In the genomic region with DNA sequence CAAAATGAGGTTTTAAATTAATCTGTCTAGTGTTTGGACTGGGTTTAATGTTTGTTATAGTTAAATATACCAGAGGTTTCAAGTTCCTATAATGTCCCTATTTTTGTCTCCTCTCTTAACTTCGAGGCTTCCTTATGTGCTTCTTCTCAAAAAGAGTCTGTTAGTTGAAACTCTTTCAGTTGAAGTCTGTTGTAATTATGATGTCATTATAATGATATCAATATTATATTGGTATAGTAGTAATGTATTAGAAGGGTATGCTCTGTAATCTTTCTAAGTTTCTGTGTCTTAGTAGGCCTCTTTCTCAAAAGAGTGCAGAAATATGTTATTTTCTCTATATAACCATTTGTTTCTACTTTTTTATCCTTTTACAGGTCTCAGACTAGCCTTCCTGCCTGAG, we compare ENCODE assay signal across 3 cellular contexts.
TF ChIP-seq lines count a peak whose summit lies in the region.

No MANE protein-coding gene starts in this region.

TF ChIP-seq in HepG2, 621 proteins besides CTCF, POLR2A, EP300 and RAD21 (continued from another document):
- no peak for TF ChIP-seq FOXK2 (IDR thresholded peaks at IDR 0.05)

TF ChIP-seq in HEK293, 187 proteins besides CTCF, POLR2A, EP300 and RAD21:
- TF ChIP-seq, protein P1, sequence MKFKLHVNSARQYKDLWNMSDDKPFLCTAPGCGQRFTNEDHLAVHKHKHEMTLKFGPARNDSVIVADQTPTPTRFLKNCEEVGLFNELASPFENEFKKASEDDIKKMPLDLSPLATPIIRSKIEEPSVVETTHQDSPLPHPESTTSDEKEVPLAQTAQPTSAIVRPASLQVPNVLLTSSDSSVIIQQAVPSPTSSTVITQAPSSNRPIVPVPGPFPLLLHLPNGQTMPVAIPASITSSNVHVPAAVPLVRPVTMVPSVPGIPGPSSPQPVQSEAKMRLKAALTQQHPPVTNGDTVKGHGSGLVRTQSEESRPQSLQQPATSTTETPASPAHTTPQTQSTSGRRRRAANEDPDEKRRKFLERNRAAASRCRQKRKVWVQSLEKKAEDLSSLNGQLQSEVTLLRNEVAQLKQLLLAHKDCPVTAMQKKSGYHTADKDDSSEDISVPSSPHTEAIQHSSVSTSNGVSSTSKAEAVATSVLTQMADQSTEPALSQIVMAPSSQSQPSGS (tag by site-specific recombination; IDR thresholded peaks at IDR 0.05; ENCODE audit: low read depth): 0 out of 2 replicates have a peak, but pooled peaks have one; percentile 33
- TF ChIP-seq IKZF3 (tag by site-specific recombination; IDR thresholded peaks at IDR 0.05): no peak

TF ChIP-seq in GM12878, 131 proteins besides CTCF, POLR2A, EP300 and RAD21 (continued from another document):
- TF ChIP-seq, protein P2, sequence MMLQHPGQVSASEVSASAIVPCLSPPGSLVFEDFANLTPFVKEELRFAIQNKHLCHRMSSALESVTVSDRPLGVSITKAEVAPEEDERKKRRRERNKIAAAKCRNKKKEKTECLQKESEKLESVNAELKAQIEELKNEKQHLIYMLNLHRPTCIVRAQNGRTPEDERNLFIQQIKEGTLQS (IDR thresholded peaks at IDR 0.05; ENCODE audit: borderline replicate concordance, extremely low read depth, low read depth, low read length): no peak
- TF ChIP-seq ATF7 (IDR thresholded peaks at IDR 0.05; ENCODE audit: low read depth): peak; percentile 61
- TF ChIP-seq STAT3 (IDR thresholded peaks at IDR 0.05; ENCODE audit: low read depth, low read length): no peak
